ENCODE assay signal across 8 cellular contexts in genomic region chr17:19347323-19348080, GRCh38. TPM values are rescaled to one million over a fixed set of nuclear protein-coding genes. Genes with fewer than 3 reads are reported as not detected.
DNase-seq lines count a peak whose midpoint lies in the region; TF ChIP-seq lines count a peak whose summit lies in the region.
"Had no signal": no experiment of that assay in that cellular context is flagged by ENCODE, and none has a peak within 500 bp of the region (broad histone marks: within the 10 kb centered on the region; RNA-seq: fewer than 3 reads in every experiment).

No MANE protein-coding gene starts in this region.

- no peaks in the 10 kb centered on the region for H3K27me3 Mint-ChIP-seq in MCF 10A (ENCODE audit: insufficient read depth, unreplicated experiment)

- H3K9me3 ChIP-seq in NT2/D1 (ENCODE audit: insufficient read depth, low read length) (no peaks in the 10 kb centered on the region), muscle layer of colon (ENCODE audit: low read length) (no peaks in the 10 kb centered on the region)

- intact Hi-C loops in MCF 10A (cut with micrococcal nuclease): no loop called here

- H3K4me3 ChIP-seq in NT2/D1 (ENCODE audit: insufficient read length, low read depth): no peak overlapping the region
- no peak overlapping the region for H3K4me3 ChIP-seq in muscle layer of colon (ENCODE audit: low read depth in 1 of 2, low read length in 2 of 2)

- H3K4me1 ChIP-seq in NT2/D1 (ENCODE audit: insufficient read depth, insufficient read length) (peaks cover 4% of the 10 kb centered on the region), muscle layer of colon (ENCODE audit: insufficient read depth, low read length) (peaks cover 29% of the 10 kb centered on the region)

- no TSS peak for BruUV-seq in MCF 10A (replicated peaks; lab: Mats Ljungman, UMichigan)

- no peak for DNase-seq in NT2/D1 (ENCODE audit: low read depth, low spot score)
- DNase-seq in MCF 10A (ENCODE audit: unreplicated experiment): no peak
- DNase-seq in NCI-H82 treated with DMSO at 0.1 percent for 48 hours (lab: John Stamatoyannopoulos, UW; ENCODE audit: unreplicated experiment): no peak
- no peak for DNase-seq in NCI-H345 (lab: John Stamatoyannopoulos, UW)
- DNase-seq in NOMO-1 treated with dmso at 0.1 percent for 144 hours (lab: John Stamatoyannopoulos, UW; ENCODE audit: unreplicated experiment): no peak

- no peaks in the 10 kb centered on the region for H3K9me3 Mint-ChIP-seq in MCF 10A (ENCODE audit: unreplicated experiment)
- H3K9me3 Mint-ChIP-seq: stimulated activated naive CD8-positive, alpha-beta T cell treated with anti-CD3 and anti-CD28 coated beads, Interleukin-15, Interleukin-2, amounts not matched to agents 100 ng/mL and 50 ng/mL, for 24 hours had no signal

- POLR2A ChIA-PET in MCF 10A (lab: Yijun Ruan, JAX): interaction anchor here (1.0 kb wide), 1 partner anchor 9 kb away, joined by 3 read pairs; no protein-coding TSS in a partner anchor

- peaks cover 10% of the 10 kb centered on the region for H3K4me1 Mint-ChIP-seq in MCF 10A (ENCODE audit: insufficient read depth, unreplicated experiment)

- H3K27ac ChIP-seq in muscle layer of colon (ENCODE audit: low read depth, low read length) (peak overlapping the region; percentile 48), temporal lobe (ENCODE audit: low read depth, low read length) (peak overlapping the region; percentile 89)

- H3K27me3 ChIP-seq in NT2/D1 (ENCODE audit: insufficient read depth, insufficient read length) (no peaks in the 10 kb centered on the region), muscle layer of colon (ENCODE audit: control insufficient read depth in 1 of 2, insufficient read depth in 2 of 2, low read length in 2 of 2) (no peaks in the 10 kb centered on the region)

- no peak overlapping the region for H3K4me3 Mint-ChIP-seq in MCF 10A (ENCODE audit: unreplicated experiment)
- H3K4me3 Mint-ChIP-seq: stimulated activated naive CD8-positive, alpha-beta T cell treated with anti-CD3 and anti-CD28 coated beads, Interleukin-15, Interleukin-2, amounts not matched to agents 100 ng/mL and 50 ng/mL, for 24 hours had no signal

- H3K9ac ChIP-seq in NT2/D1 (ENCODE audit: insufficient read length, low read depth) (peak overlapping the region; percentile 43), muscle layer of colon (ENCODE audit: low read length) (peak overlapping the region; percentile 29)

- CTCF ChIA-PET in MCF 10A (lab: Yijun Ruan, JAX): interaction anchor here (0.7 kb wide), 2 partner anchors 9 to 186 kb away, joined by 3 read pairs; partner anchors contain the start of gene SLC47A1

- TF ChIP-seq CTCF in MCF 10A (IDR thresholded peaks at IDR 0.05; ENCODE audit: unreplicated experiment): no peak

- peaks cover 13% of the 10 kb centered on the region for H3K36me3 Mint-ChIP-seq in MCF 10A (ENCODE audit: insufficient read depth, unreplicated experiment)

- peaks cover 21% of the 10 kb centered on the region for H3K36me3 ChIP-seq in NT2/D1 (ENCODE audit: insufficient read depth, insufficient read length, low read length)
- H3K36me3 ChIP-seq in muscle layer of colon (ENCODE audit: insufficient read depth, low read length): no peaks in the 10 kb centered on the region

- H3K27ac Mint-ChIP-seq in MCF 10A (ENCODE audit: low read depth, unreplicated experiment): peak overlapping the region; percentile 77
- H3K27ac Mint-ChIP-seq: stimulated activated naive CD8-positive, alpha-beta T cell treated with anti-CD3 and anti-CD28 coated beads, Interleukin-15, Interleukin-2, amounts not matched to agents 100 ng/mL and 50 ng/mL, for 24 hours had no signal

RNA-seq across cellular contexts. Expression of gene B9D1, which starts 15.0 kb away (rescaled TPM):
- total RNA-seq in MCF 10A (2022) (30.4 and 33.0 TPM in 2 replicates), temporal lobe (7.9 TPM)

RNA-seq across cellular contexts. Expression of gene MAPK7, which starts 30.8 kb away (rescaled TPM):
- 14.5 and 18.2 TPM in 2 replicates for total RNA-seq in MCF 10A (2022)
- total RNA-seq in temporal lobe: 18.2 TPM

RNA-seq across cellular contexts. Expression of gene MFAP4, which starts 39.5 kb away (rescaled TPM):
- total RNA-seq in MCF 10A (2022): not detected in 2 replicates
- total RNA-seq in temporal lobe: 2.0 TPM
